ENCODE assay signal across 9 cellular contexts in genomic region chr12:115354476-115354890, GRCh38.
DNase-seq lines count a peak whose midpoint lies in the region; ATAC-seq, FAIRE-seq and TF ChIP-seq lines count a peak whose summit lies in the region.
"Had no signal": no experiment of that assay in that cellular context is flagged by ENCODE, and none has a peak within 500 bp of the region (broad histone marks: within the 10 kb centered on the region; RNA-seq: fewer than 3 reads in every experiment).

No MANE protein-coding gene starts in this region.

- POLR2A ChIA-PET in IMR-90 (lab: Charles Lee; ENCODE audit: unreplicated experiment): interaction anchor here (0.5 to 0.6 kb wide), 2 partner anchors 11 to 509 kb away, joined by 8 to 12 read pairs; no protein-coding TSS in a partner anchor
- POLR2A ChIA-PET in naive thymus-derived CD4-positive, alpha-beta T cell (lab: Charles Lee): no interaction called here

- peak overlapping the region; percentile 90 for H3K9ac ChIP-seq in IMR-90 (ENCODE audit: low read depth, low read length)

- peaks cover 0 to 10% (median 0%) of the 10 kb centered on the region in 5 donors for H3K27me3 Mint-ChIP-seq in naive thymus-derived CD4-positive, alpha-beta T cell

- DNase-seq in GM13976 (ENCODE audit: low spot score) (peak; percentile 32), IMR-90 (peak; percentile 16), epithelial cell of prostate (ENCODE audit: low read depth, low spot score) (no peak), gastrocnemius medialis (no peak), HuH-7.5 (ENCODE audit: low spot score) (no peak), GM12892 (ENCODE audit: insufficient read length) (no peak), HPDE6-E6E7 (ENCODE audit: extremely low spot score) (no peak)
- no peak for DNase-seq in naive thymus-derived CD4-positive, alpha-beta T cell
- DNase-seq: spleen had no signal

- H3K36me3 Mint-ChIP-seq in naive thymus-derived CD4-positive, alpha-beta T cell: peaks cover 0 to 3% (median 0%) of the 10 kb centered on the region in 5 donors

- H3K4me1 ChIP-seq in IMR-90 (ENCODE audit: control insufficient read depth, insufficient read depth, low read length) (peaks cover 6% of the 10 kb centered on the region), gastrocnemius medialis (no peaks in the 10 kb centered on the region)
- H3K4me1 ChIP-seq in naive thymus-derived CD4-positive, alpha-beta T cell (ENCODE audit: control insufficient read depth in 2 of 2, insufficient read depth in 2 of 2, low read length in 2 of 2): no peaks in the 10 kb centered on the region
- H3K4me1 ChIP-seq: spleen had no signal

- dilution Hi-C loops in IMR-90 (cut with HindIII; ENCODE audit: low sequenced_read_pairs, unreplicated experiment): no loop called here

- peaks cover 3% of the 10 kb centered on the region for H3K9me1 ChIP-seq in IMR-90 (ENCODE audit: insufficient read depth, low read length)

- TF ChIP-seq CTCF in GM13976 (IDR thresholded peaks at IDR 0.05; ENCODE audit: borderline replicate concordance, control extremely low read depth, extremely low read depth, insufficient read depth, missing control alignments): no peak
- no peak for TF ChIP-seq CTCF in IMR-90 (conservative IDR thresholded peaks at IDR 0.05; ENCODE audit: low read depth, low read length)
- no peak for TF ChIP-seq CTCF in gastrocnemius medialis (IDR thresholded peaks at IDR 0.05 in 4 of 5, conservative IDR thresholded peaks at IDR 0.05 in 1 of 5)

- peaks cover 0 to 16% (median 7%) of the 10 kb centered on the region in 11 donors for H3K9me3 Mint-ChIP-seq in naive thymus-derived CD4-positive, alpha-beta T cell

- no TSS peak for BruUV-seq in IMR-90 (replicated peaks; lab: Mats Ljungman, UMichigan)

- no peaks in the 10 kb centered on the region for H3K79me1 ChIP-seq in IMR-90 (ENCODE audit: low read depth in 1 of 2, low read length in 2 of 2)

- H2AK5ac ChIP-seq in IMR-90 (ENCODE audit: low read depth, low read length): peak overlapping the region; percentile 96

- peak overlapping the region; percentile 97 for H3K23ac ChIP-seq in IMR-90 (ENCODE audit: low read depth, low read length)

- no CpG with 5 or more reads among the region's 1 CpG for WGBS in IMR-90 (ENCODE audit: extremely low coverage in 2 of 2, insufficient read length in 1 of 2), 2 experiments

- H4K91ac ChIP-seq in IMR-90 (ENCODE audit: insufficient read depth, low read depth, low read length): peak overlapping the region; percentile 98

- H2BK15ac ChIP-seq in IMR-90 (ENCODE audit: low read depth, low read length): peak overlapping the region; percentile 98

- H3K4me3 Mint-ChIP-seq in naive thymus-derived CD4-positive, alpha-beta T cell: peak overlapping the region in 1 of 10 donors; percentile 58

- intact Hi-C loops in IMR-90 (cut with micrococcal nuclease) (loop anchor here (2.0 to 10.0 kb wide), 2 partner anchors 440 to 670 kb away; partner anchors contain the start of gene TBX3), gastrocnemius medialis (cut with DNase I; ENCODE audit: low total_unique reads) (no loop called here)
- intact Hi-C loops in naive thymus-derived CD4-positive, alpha-beta T cell (cut with micrococcal nuclease): no loop called here

- peak overlapping the region; percentile 97 for H3K14ac ChIP-seq in IMR-90 (replicated peaks; ENCODE audit: low read depth, low read length)

- TF ChIP-seq RAD21 in IMR-90 (IDR thresholded peaks at IDR 0.05; ENCODE audit: low read length): no peak

- H3K27ac Mint-ChIP-seq in naive thymus-derived CD4-positive, alpha-beta T cell: peak overlapping the region in 1 of 9 donors; percentile 21

- peak overlapping the region; percentile 99 for H2BK120ac ChIP-seq in IMR-90 (ENCODE audit: low read depth, low read length)

- TF ChIP-seq POLR2A in IMR-90 (IDR thresholded peaks at IDR 0.05; ENCODE audit: low read depth, low read length): no peak
- TF ChIP-seq POLR2A in gastrocnemius medialis (IDR thresholded peaks at IDR 0.05): no peak
- no peak; the same call in 1 of the 2 replicates for TF ChIP-seq POLR2A in GM12892 (IDR thresholded peaks at IDR 0.05; ENCODE audit: low read depth, low read length)

- H4K8ac ChIP-seq in IMR-90 (ENCODE audit: low read depth in 2 of 2, low read length in 2 of 2): peak overlapping the region; percentile 95 to 98

- H3K56ac ChIP-seq in IMR-90 (ENCODE audit: extremely low read depth, insufficient read depth, low read length): peak overlapping the region; percentile 99

- peak overlapping the region; percentile 96 for H2AK9ac ChIP-seq in IMR-90 (replicated peaks; ENCODE audit: low read depth, low read length, poor library complexity)

- H3K18ac ChIP-seq in IMR-90 (ENCODE audit: low read depth, low read length): peak overlapping the region; percentile 94

- peak overlapping the region; percentile 91 for H2AFZ ChIP-seq in IMR-90 (replicated peaks; ENCODE audit: low read length, poor library complexity)

- H3K36me3 ChIP-seq in IMR-90 (ENCODE audit: control insufficient read depth, insufficient read depth, low read length) (no peaks in the 10 kb centered on the region), gastrocnemius medialis (no peaks in the 10 kb centered on the region)
- H3K36me3 ChIP-seq in naive thymus-derived CD4-positive, alpha-beta T cell (ENCODE audit: control insufficient read depth in 2 of 3, insufficient read depth in 3 of 3, low read length in 3 of 3): no peaks in the 10 kb centered on the region
- H3K36me3 ChIP-seq: spleen had no signal

- H3K4ac ChIP-seq in IMR-90 (ENCODE audit: low read depth, low read length): peak overlapping the region; percentile 98

- no peak for FAIRE-seq in GM12892 (lab: Jason Lieb, UNC)

- H3K27me3 ChIP-seq in IMR-90 (ENCODE audit: control insufficient read depth, insufficient read depth, low read length) (no peaks in the 10 kb centered on the region), gastrocnemius medialis (no peaks in the 10 kb centered on the region)
- no peaks in the 10 kb centered on the region for H3K27me3 ChIP-seq in naive thymus-derived CD4-positive, alpha-beta T cell (ENCODE audit: control insufficient read depth in 2 of 2, insufficient read depth in 2 of 2, low read length in 2 of 2)
- H3K27me3 ChIP-seq: spleen had no signal

- H3K27ac ChIP-seq in IMR-90 (ENCODE audit: insufficient read depth, low read length) (peak overlapping the region; percentile 94), epithelial cell of prostate (peak overlapping the region; percentile 94), gastrocnemius medialis (peak overlapping the region in 3 of 4 donors; percentile 60 to 73 (median 69))
- H3K27ac ChIP-seq in naive thymus-derived CD4-positive, alpha-beta T cell (ENCODE audit: low read depth, low read length): no peak overlapping the region
- H3K27ac ChIP-seq: spleen had no signal

- H4K20me1 ChIP-seq in IMR-90 (ENCODE audit: insufficient read depth, low read length): no peaks in the 10 kb centered on the region

- peak overlapping the region; percentile 99 for H4K5ac ChIP-seq in IMR-90 (ENCODE audit: low read depth, low read length)

- H3K9me3 ChIP-seq in IMR-90 (ENCODE audit: control insufficient read depth, insufficient read depth, low read length): no peaks in the 10 kb centered on the region
- H3K9me3 ChIP-seq in gastrocnemius medialis: no peaks in the 10 kb centered on the region
- no peaks in the 10 kb centered on the region for H3K9me3 ChIP-seq in naive thymus-derived CD4-positive, alpha-beta T cell (ENCODE audit: control insufficient read depth in 2 of 3, low read length in 3 of 3)
- H3K9me3 ChIP-seq: spleen had no signal

- no peaks in the 10 kb centered on the region for H3K4me1 Mint-ChIP-seq in naive thymus-derived CD4-positive, alpha-beta T cell

- ATAC-seq in IMR-90 (ENCODE audit: low read depth) (no peak; the same call in 1 of the 2 replicates), gastrocnemius medialis (no peak)
- ATAC-seq in naive thymus-derived CD4-positive, alpha-beta T cell: no peak

- CTCF ChIA-PET in IMR-90 (lab: Yijun Ruan, JAX): interaction anchor here (0.6 kb wide), 1 partner anchor 104 kb away, joined by 3 read pairs; no protein-coding TSS in a partner anchor
- CTCF ChIA-PET in naive thymus-derived CD4-positive, alpha-beta T cell (lab: Charles Lee): no interaction called here

- in situ Hi-C loops in GM13976 (cut with MboI; ENCODE audit: low sequenced_read_pairs, unreplicated experiment) (no loop called here), IMR-90 (cut with MboI; ENCODE audit: low sequenced_read_pairs) (no loop called here), gastrocnemius medialis (cut with MboI; ENCODE audit: low sequenced_read_pairs in 4 of 4) (no loop called here)

- peak overlapping the region; percentile 49 for H3K4me3 ChIP-seq in IMR-90 (ENCODE audit: insufficient read depth, low read depth, low read length)
- peak overlapping the region; percentile 21 to 46 (median 43) for H3K4me3 ChIP-seq in gastrocnemius medialis
- no peak overlapping the region for H3K4me3 ChIP-seq in naive thymus-derived CD4-positive, alpha-beta T cell (ENCODE audit: low read length)
- H3K4me3 ChIP-seq: spleen had no signal

- peak overlapping the region; percentile 98 for H2BK20ac ChIP-seq in IMR-90 (ENCODE audit: low read depth, low read length)

- H2BK5ac ChIP-seq in IMR-90 (ENCODE audit: low read depth, low read length, poor library complexity, severe bottlenecking): peak overlapping the region; percentile 98

- H3K4me2 ChIP-seq in IMR-90 (ENCODE audit: low read depth, low read length): peak overlapping the region; percentile 96

TF ChIP-seq in IMR-90, 13 proteins besides CTCF, POLR2A, EP300 and RAD21 (continues in another document):
- TF ChIP-seq CEBPB (IDR thresholded peaks at IDR 0.05; ENCODE audit: low read depth, low read length): no peak
- TF ChIP-seq MXI1 (IDR thresholded peaks at IDR 0.05; ENCODE audit: borderline replicate concordance, low read depth, low read length): no peak
- no peak for TF ChIP-seq SMC3 (IDR thresholded peaks at IDR 0.05; ENCODE audit: low read depth, low read length)
- TF ChIP-seq MAZ (IDR thresholded peaks at IDR 0.05; ENCODE audit: borderline replicate concordance, low read depth, low read length): no peak
- TF ChIP-seq RFX5 (IDR thresholded peaks at IDR 0.05; ENCODE audit: low read depth, low read length): no peak
- no peak for TF ChIP-seq BHLHE40 (IDR thresholded peaks at IDR 0.05; ENCODE audit: low read depth, low read length)
- TF ChIP-seq MAFK (IDR thresholded peaks at IDR 0.05; ENCODE audit: low read depth, low read length): no peak
- TF ChIP-seq, protein P1, sequence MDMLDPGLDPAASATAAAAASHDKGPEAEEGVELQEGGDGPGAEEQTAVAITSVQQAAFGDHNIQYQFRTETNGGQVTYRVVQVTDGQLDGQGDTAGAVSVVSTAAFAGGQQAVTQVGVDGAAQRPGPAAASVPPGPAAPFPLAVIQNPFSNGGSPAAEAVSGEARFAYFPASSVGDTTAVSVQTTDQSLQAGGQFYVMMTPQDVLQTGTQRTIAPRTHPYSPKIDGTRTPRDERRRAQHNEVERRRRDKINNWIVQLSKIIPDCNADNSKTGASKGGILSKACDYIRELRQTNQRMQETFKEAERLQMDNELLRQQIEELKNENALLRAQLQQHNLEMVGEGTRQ (IDR thresholded peaks at IDR 0.05; ENCODE audit: low read depth, low read length): no peak
- no peak for TF ChIP-seq RCOR1 (IDR thresholded peaks at IDR 0.05; ENCODE audit: insufficient replicate concordance, low read length)
- TF ChIP-seq NFE2L2 (IDR thresholded peaks at IDR 0.05; ENCODE audit: low read depth, low read length): no peak
- no peak for TF ChIP-seq FOS (IDR thresholded peaks at IDR 0.05; ENCODE audit: low read depth, low read length)

Comparison
In these comparisons a context has a peak if more than half of its experiments do, and no peak if none do; other contexts are left out.
1. DNase-seq: peak in GM13976 (single experiment) and IMR-90 (single experiment); none in epithelial cell of prostate (single experiment), gastrocnemius medialis (0 of 2), naive thymus-derived CD4-positive, alpha-beta T cell (0 of 9), HuH-7.5 (single experiment), GM12892 (single experiment) and HPDE6-E6E7 (single experiment).